In genomic region chr9:99866398-99866797, GRCh38 we compare ENCODE assay signal across 21 cellular contexts. TPM values are rescaled to one million over a fixed set of nuclear protein-coding genes. Genes with fewer than 3 reads are reported as not detected.
"Had no signal": no experiment of that assay in that cellular context is flagged by ENCODE, and none has a peak within 500 bp of the region (broad histone marks: within the 10 kb centered on the region; RNA-seq: fewer than 3 reads in every experiment).

No MANE protein-coding gene starts in this region.

- ATAC-seq: activated CD4-positive, CD25-positive, alpha-beta regulatory T cell treated with anti-CD3 and anti-CD28 coated beads, Interleukin-2, amount 50 U/mL, for 24 hours; activated naive CD8-positive, alpha-beta T cell treated with anti-CD3 and anti-CD28 coated beads, Interleukin-2, amount 50 U/mL, for 24 hours; activated T-helper 17 cell treated with anti-CD3 and anti-CD28 coated beads, Interleukin-2, amount 50 U/mL, for 72 hours; gastroesophageal sphincter; natural killer cell treated with Interleukin-12 subunit alpha and Interleukin-12 subunit beta and Interleukin-15 and Interleukin-18, amount 100 ng/mL, for 72 hours had no signal

- H3K27me3 ChIP-seq: ascending aorta, dorsolateral prefrontal cortex, gastroesophageal sphincter, right atrium auricular region, transverse colon, vagina had no signal

- DNase-seq: activated CD4-positive, alpha-beta T cell treated with anti-CD3 and anti-CD28 coated beads, Interleukin-2, amount 50 U/mL, for 4 hours; activated naive CD4-positive, alpha-beta T cell treated with Interleukin-2 at 50 U/mL for 16 hours; activated naive CD8-positive, alpha-beta T cell treated with anti-CD3 and anti-CD28 coated beads, Interleukin-2, amount 50 U/mL, for 24 hours; activated T-cell treated with anti-CD3 and anti-CD28 coated beads for 4 hours; endodermal cell; erythroblast; kidney; left ventricle myocardium inferior; small intestine; stimulated activated CD4-positive, alpha-beta T cell treated with anti-CD3 and anti-CD28 coated beads, Interleukin-4, amount 100 ng/mL, for 24 hours; stimulated activated naive CD4-positive, alpha-beta T cell; transverse colon had no signal

- FAIRE-seq: bronchial epithelial cell, kidney, small intestine had no signal

- H3K4me1 ChIP-seq: ascending aorta, gastroesophageal sphincter, right atrium auricular region, transverse colon, vagina had no signal

- H3K4me3 ChIP-seq: ascending aorta, dorsolateral prefrontal cortex, gastroesophageal sphincter, left ventricle myocardium inferior, right atrium auricular region, transverse colon, vagina had no signal

- H3K36me3 ChIP-seq: ascending aorta, right atrium auricular region, transverse colon, vagina had no signal

- H3K9me3 ChIP-seq: ascending aorta, gastroesophageal sphincter, left ventricle myocardium inferior, right atrium auricular region, transverse colon, vagina had no signal

- H3K27ac ChIP-seq: ascending aorta, dorsolateral prefrontal cortex, gastroesophageal sphincter, left ventricle myocardium inferior, transverse colon, vagina had no signal

RNA-seq across cellular contexts. Expression of gene NR4A3, which starts 44.7 kb away (rescaled TPM):
- total RNA-seq: bronchial epithelial cell had no signal
